ENCODE assay signal across 13 cellular contexts in the genomic region with DNA sequence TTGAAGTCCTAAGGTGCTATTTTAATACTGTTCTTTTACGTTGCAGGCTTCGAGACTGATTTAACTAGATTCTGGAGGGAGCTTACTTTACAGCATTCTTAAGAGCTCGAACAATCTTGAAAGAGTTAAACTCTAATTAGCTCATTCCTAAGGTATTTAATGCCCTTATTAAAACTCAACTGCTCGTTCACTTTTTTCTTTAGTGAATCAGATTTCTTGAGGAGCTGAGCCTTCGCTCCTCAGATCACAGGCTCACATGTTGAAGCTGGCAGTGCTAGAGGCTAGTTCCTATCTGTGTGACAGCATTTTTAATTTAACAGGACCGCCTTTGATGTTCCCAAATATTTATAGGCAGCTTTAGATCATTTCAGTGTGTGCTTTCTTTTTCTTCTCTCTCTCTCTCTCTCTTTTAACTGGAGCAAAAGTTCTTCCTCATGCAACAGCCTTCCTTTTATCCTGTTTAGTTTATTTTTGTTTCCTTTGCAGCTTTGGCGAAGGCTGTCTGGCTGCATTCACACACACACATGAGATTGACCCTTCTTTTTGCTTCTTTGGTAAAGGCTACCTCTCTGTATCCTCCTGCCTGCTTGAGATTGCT. TPM values are rescaled to one million over a fixed set of nuclear protein-coding genes. Genes with fewer than 3 reads are reported as not detected.
DNase-seq lines count a peak whose midpoint lies in the region; ATAC-seq and TF ChIP-seq lines count a peak whose summit lies in the region.
"Had no signal": no experiment of that assay in that cellular context is flagged by ENCODE, and none has a peak within 500 bp of the region (broad histone marks: within the 10 kb centered on the region; RNA-seq: fewer than 3 reads in every experiment).

No MANE protein-coding gene starts in this region.

- peaks cover 36% of the 10 kb centered on the region for H3K4me1 ChIP-seq in HUES48 (ENCODE audit: control insufficient read depth, insufficient read depth, low read length)
- peaks cover 60% of the 10 kb centered on the region for H3K4me1 ChIP-seq in ectodermal cell (ENCODE audit: control insufficient read depth, insufficient read depth, low read length)
- H3K4me1 ChIP-seq in stomach, result peaks cover 23 to 80% (median 52%) of the 10 kb centered on the region in 4 donors

- H3K27ac ChIP-seq in HUES48 (ENCODE audit: low read depth, low read length), result peak overlapping the region; percentile 36
- peak overlapping the region; percentile 50 for H3K27ac ChIP-seq in ectodermal cell (ENCODE audit: insufficient read depth, low read depth, low read length, poor library complexity, severe bottlenecking)
- peak overlapping the region; percentile 5 for H3K27ac ChIP-seq in layer of hippocampus (ENCODE audit: low read depth, low read length)
- H3K27ac ChIP-seq in stomach, result peak overlapping the region in 4 of 5 donors; percentile 27 to 63 (median 47)

- no peak overlapping the region for H3K4me3 ChIP-seq in HUES48 (ENCODE audit: low read depth, low read length)
- no peak overlapping the region for H3K4me3 ChIP-seq in ectodermal cell (ENCODE audit: insufficient read depth, low read depth, low read length)
- H3K4me3 ChIP-seq in stomach, result no peak overlapping the region

- H3K27me3 ChIP-seq in HUES48 (ENCODE audit: control insufficient read depth, insufficient read depth, low read length), result no peaks in the 10 kb centered on the region
- H3K27me3 ChIP-seq in ectodermal cell (ENCODE audit: control insufficient read depth, insufficient read depth, low read length, poor library complexity, severe bottlenecking), result no peaks in the 10 kb centered on the region
- no peaks in the 10 kb centered on the region for H3K27me3 ChIP-seq in layer of hippocampus (ENCODE audit: control insufficient read depth, insufficient read depth, low read length)
- no peaks in the 10 kb centered on the region for H3K27me3 ChIP-seq in stomach

- no peaks in the 10 kb centered on the region for H3K36me3 ChIP-seq in HUES48 (ENCODE audit: control insufficient read depth, insufficient read depth, low read length)
- H3K36me3 ChIP-seq in ectodermal cell (ENCODE audit: control insufficient read depth, insufficient read depth, low read length), result no peaks in the 10 kb centered on the region
- H3K36me3 ChIP-seq in stomach, result no peaks in the 10 kb centered on the region

- TF ChIP-seq CTCF in stomach (IDR thresholded peaks at IDR 0.05), result no peak

- ATAC-seq in left lobe of liver, result no peak

- intact Hi-C loops in stomach (cut with DNase I; ENCODE audit: low total_unique reads), result no loop called here

- peak overlapping the region; percentile 14; the same call in 1 of the 2 replicates for H3K9ac ChIP-seq in HUES48 (ENCODE audit: low read depth, low read length)

- H3K9me3 ChIP-seq in HUES48 (ENCODE audit: control insufficient read depth, insufficient read depth, low read length), result no peaks in the 10 kb centered on the region
- H3K9me3 ChIP-seq in ectodermal cell (ENCODE audit: control insufficient read depth, low read length), result no peaks in the 10 kb centered on the region
- H3K9me3 ChIP-seq in stomach, result no peaks in the 10 kb centered on the region

- TF ChIP-seq EP300 in stomach (IDR thresholded peaks at IDR 0.05), result no peak

- 83% methylated on average over 7 of the region's 7 CpGs for WGBS in ectodermal cell, 2 experiments
- 29 to 37% (median 33%) methylated on average over 7 of the region's 7 CpGs for WGBS in stomach, 5 donors

- DNase-seq in stomach (no peak), left lobe of liver (ENCODE audit: low spot score) (no peak), NCI-H2081 treated with DMSO at 0.1 percent for 48 hours (lab: John Stamatoyannopoulos, UW) (no peak), T-helper 9 cell (no peak), activated gamma-delta T cell (lab: John Stamatoyannopoulos, UW) (no peak)
- DNase-seq: activated CD4-positive, CD25-positive, alpha-beta regulatory T cell treated with anti-CD3 and anti-CD28 coated beads, Interleukin-2, amount 50 U/mL, for 72 hours; HCEC 1CT; NCI-H1105; occipital lobe; OCI-M1 had no signal

- no peak for TF ChIP-seq POLR2A in stomach (IDR thresholded peaks at IDR 0.05)

RNA-seq across cellular contexts. Expression of gene ZNRF3, which starts 20.9 kb away (rescaled TPM):
- polyA plus RNA-seq in ectodermal cell (2013, experiment 1 of 4), result 25.8 TPM
- polyA plus RNA-seq in ectodermal cell (2013, experiment 2 of 4), result 21.9 TPM
- polyA plus RNA-seq in ectodermal cell (2013, experiment 3 of 4), result 25.1 TPM
- polyA plus RNA-seq in ectodermal cell (2013, experiment 4 of 4), result 27.5 TPM
- total RNA-seq in stomach (10 to 100 TPM in 1 of 5 donors, 1 to 10 TPM in 4; 1.8 to 52.7 (median 6.4) TPM), left lobe of liver (7.3 TPM)
- 1 to 10 TPM; 1.4 to 2.9 (median 1.7) TPM for polyA plus RNA-seq in stomach
